ENCODE assay signal across 8 cellular contexts in genomic region chr1:45014403-45015028, GRCh38. TPM values are rescaled to one million over a fixed set of nuclear protein-coding genes. Genes with fewer than 3 reads are reported as not detected.
DNase-seq lines count a peak whose midpoint lies in the region; ATAC-seq and TF ChIP-seq lines count a peak whose summit lies in the region.

No MANE protein-coding gene starts in this region.

- intact Hi-C loops in A673 (cut with micrococcal nuclease; ENCODE audit: unreplicated experiment): loop anchor here (1.0 to 10.0 kb wide), 6 partner anchors 190 to 560 kb away; partner anchors contain the start of genes BEST4, RNU5D-1 and ZSWIM5

- H3K4me3 ChIP-seq in A673 (ENCODE audit: low read depth, low read length, poor library complexity, severe bottlenecking): no peak overlapping the region
- H3K4me3 ChIP-seq in GM23338: no peak overlapping the region

- H3K27me3 ChIP-seq in A673 (replicated peaks; ENCODE audit: insufficient read depth, low read depth, low read length, poor library complexity) (no peaks in the 10 kb centered on the region), GM23338 (ENCODE audit: insufficient read depth) (no peaks in the 10 kb centered on the region)

- H3F3A ChIP-seq in GM23338 (replicated peaks; ENCODE audit: low read depth): no peaks in the 10 kb centered on the region

- no peak overlapping the region for H3K27ac Mint-ChIP-seq in GM23338
- H3K27ac Mint-ChIP-seq in central memory CD8-positive, alpha-beta T cell (ENCODE audit: low read depth): peak overlapping the region; percentile 78

- peaks cover 29% of the 10 kb centered on the region for H3K4me1 Mint-ChIP-seq in GM23338
- peaks cover 54% of the 10 kb centered on the region for H3K4me1 Mint-ChIP-seq in central memory CD8-positive, alpha-beta T cell

- H3K79me2 ChIP-seq in GM23338 (replicated peaks; ENCODE audit: insufficient read depth): peaks cover 12% of the 10 kb centered on the region

- ATAC-seq in GM23338: peak; percentile 14
- ATAC-seq in central memory CD8-positive, alpha-beta T cell (replicated peaks; ENCODE audit: extremely low read depth, poor library complexity, severe bottlenecking): no peak
- ATAC-seq in HG03354 (IDR thresholded peaks at IDR 0.05; ENCODE audit: poor library complexity, severe bottlenecking, unreplicated experiment): no peak

- no peaks in the 10 kb centered on the region for H4K20me1 ChIP-seq in GM23338 (replicated peaks; ENCODE audit: insufficient read depth)

- H3K27ac ChIP-seq in A673 (ENCODE audit: low read depth, low read length, poor library complexity, severe bottlenecking) (no peak overlapping the region), GM23338 (ENCODE audit: low read depth) (no peak overlapping the region)

- no peaks in the 10 kb centered on the region for H3K9me3 ChIP-seq in A673 (ENCODE audit: low read depth, low read length, poor library complexity, severe bottlenecking)

- no TSS peak for BruUV-seq in A673 (replicated peaks; lab: Mats Ljungman, UMichigan)

- no peaks in the 10 kb centered on the region for H3K9me2 ChIP-seq in GM23338 (ENCODE audit: insufficient read depth)

- no peak overlapping the region for H2AFZ ChIP-seq in GM23338

- H3K36me3 ChIP-seq in A673 (ENCODE audit: insufficient read depth, low read length, poor library complexity, severe bottlenecking) (peaks cover 5% of the 10 kb centered on the region), GM23338 (ENCODE audit: insufficient read depth) (no peaks in the 10 kb centered on the region)

- H3K9me3 Mint-ChIP-seq in GM23338: no peaks in the 10 kb centered on the region
- no peaks in the 10 kb centered on the region for H3K9me3 Mint-ChIP-seq in central memory CD8-positive, alpha-beta T cell

- peaks cover 10% of the 10 kb centered on the region for H3K36me3 Mint-ChIP-seq in GM23338 (ENCODE audit: low read depth)
- H3K36me3 Mint-ChIP-seq in central memory CD8-positive, alpha-beta T cell (ENCODE audit: insufficient read depth): peaks cover 13% of the 10 kb centered on the region

- H3K4me2 ChIP-seq in GM23338: no peak overlapping the region

- CTCF ChIA-PET in A673 (lab: Charles Lee): interaction anchor here (0.5 to 1.6 kb wide), 8 partner anchors 220 to 1032 kb away, joined by 3 to 9 read pairs (median 5); partner anchors contain the start of genes MUTYH and TOE1

- DNase-seq in A673 (ENCODE audit: low spot score): peak; percentile 81
- peak; percentile 91 for DNase-seq in GM23338 (ENCODE audit: low spot score)
- DNase-seq in NCI-H345 treated with DMSO at 0.1 percent for 48 hours (lab: John Stamatoyannopoulos, UW; ENCODE audit: unreplicated experiment): peak; percentile 54
- DNase-seq in activated CD4-positive, CD25-positive, alpha-beta regulatory T cell treated with anti-CD3 and anti-CD28 coated beads, Interleukin-2, amount 50 U/mL, for 72 hours: peak; percentile 76
- peak; percentile 71 to 74 for DNase-seq in central memory CD8-positive, alpha-beta T cell (ENCODE audit: low spot score in 2 of 2)
- peak; percentile 93 for DNase-seq in left kidney (ENCODE audit: low read depth, low spot score)
- DNase-seq in stimulated activated CD4-positive, alpha-beta T cell treated with anti-CD3 and anti-CD28 coated beads, Interleukin-2, amount 100 ng/mL, for 48 hours: peak; percentile 72 to 74

- TF ChIP-seq CTCF in A673 (conservative IDR thresholded peaks at IDR 0.05; ENCODE audit: low read depth, low read length) (peak; percentile 91), GM23338 (conservative IDR thresholded peaks at IDR 0.05; ENCODE audit: low read depth in 2 of 2) (peak; percentile 84 to 94)

- POLR2A ChIA-PET in A673 (lab: Charles Lee; ENCODE audit: low non-redundant PET): no interaction called here

- peaks cover 16% of the 10 kb centered on the region for H3K27me3 Mint-ChIP-seq in GM23338 (ENCODE audit: insufficient read depth, low read depth, poor library complexity)
- H3K27me3 Mint-ChIP-seq in central memory CD8-positive, alpha-beta T cell: no peaks in the 10 kb centered on the region

- H3K4me3 Mint-ChIP-seq in GM23338: peak overlapping the region; percentile 57; the same call in 2 of the 3 replicates
- H3K4me3 Mint-ChIP-seq in central memory CD8-positive, alpha-beta T cell: peak overlapping the region; percentile 21

- peaks cover 10% of the 10 kb centered on the region for H3K4me1 ChIP-seq in A673 (ENCODE audit: insufficient read depth, low read length, poor library complexity, severe bottlenecking)
- peaks cover 12% of the 10 kb centered on the region for H3K4me1 ChIP-seq in GM23338 (ENCODE audit: insufficient read depth)

TF ChIP-seq in GM23338, 12 proteins besides CTCF, POLR2A, EP300 and RAD21 (continues in another document):
- TF ChIP-seq JUNB (IDR thresholded peaks at IDR 0.05; ENCODE audit: unreplicated experiment) (no peak), ZNF114 (CRISPR knock-in tag; IDR thresholded peaks at IDR 0.05) (no peak), ZNF331 (CRISPR knock-in tag; IDR thresholded peaks at IDR 0.05; ENCODE audit: low read depth) (no peak), STAT1 (IDR thresholded peaks at IDR 0.05; ENCODE audit: unreplicated experiment) (no peak), CREB1 (CRISPR knock-in tag; IDR thresholded peaks at IDR 0.05; ENCODE audit: low read depth) (no peak)
- TF ChIP-seq, protein P1, sequence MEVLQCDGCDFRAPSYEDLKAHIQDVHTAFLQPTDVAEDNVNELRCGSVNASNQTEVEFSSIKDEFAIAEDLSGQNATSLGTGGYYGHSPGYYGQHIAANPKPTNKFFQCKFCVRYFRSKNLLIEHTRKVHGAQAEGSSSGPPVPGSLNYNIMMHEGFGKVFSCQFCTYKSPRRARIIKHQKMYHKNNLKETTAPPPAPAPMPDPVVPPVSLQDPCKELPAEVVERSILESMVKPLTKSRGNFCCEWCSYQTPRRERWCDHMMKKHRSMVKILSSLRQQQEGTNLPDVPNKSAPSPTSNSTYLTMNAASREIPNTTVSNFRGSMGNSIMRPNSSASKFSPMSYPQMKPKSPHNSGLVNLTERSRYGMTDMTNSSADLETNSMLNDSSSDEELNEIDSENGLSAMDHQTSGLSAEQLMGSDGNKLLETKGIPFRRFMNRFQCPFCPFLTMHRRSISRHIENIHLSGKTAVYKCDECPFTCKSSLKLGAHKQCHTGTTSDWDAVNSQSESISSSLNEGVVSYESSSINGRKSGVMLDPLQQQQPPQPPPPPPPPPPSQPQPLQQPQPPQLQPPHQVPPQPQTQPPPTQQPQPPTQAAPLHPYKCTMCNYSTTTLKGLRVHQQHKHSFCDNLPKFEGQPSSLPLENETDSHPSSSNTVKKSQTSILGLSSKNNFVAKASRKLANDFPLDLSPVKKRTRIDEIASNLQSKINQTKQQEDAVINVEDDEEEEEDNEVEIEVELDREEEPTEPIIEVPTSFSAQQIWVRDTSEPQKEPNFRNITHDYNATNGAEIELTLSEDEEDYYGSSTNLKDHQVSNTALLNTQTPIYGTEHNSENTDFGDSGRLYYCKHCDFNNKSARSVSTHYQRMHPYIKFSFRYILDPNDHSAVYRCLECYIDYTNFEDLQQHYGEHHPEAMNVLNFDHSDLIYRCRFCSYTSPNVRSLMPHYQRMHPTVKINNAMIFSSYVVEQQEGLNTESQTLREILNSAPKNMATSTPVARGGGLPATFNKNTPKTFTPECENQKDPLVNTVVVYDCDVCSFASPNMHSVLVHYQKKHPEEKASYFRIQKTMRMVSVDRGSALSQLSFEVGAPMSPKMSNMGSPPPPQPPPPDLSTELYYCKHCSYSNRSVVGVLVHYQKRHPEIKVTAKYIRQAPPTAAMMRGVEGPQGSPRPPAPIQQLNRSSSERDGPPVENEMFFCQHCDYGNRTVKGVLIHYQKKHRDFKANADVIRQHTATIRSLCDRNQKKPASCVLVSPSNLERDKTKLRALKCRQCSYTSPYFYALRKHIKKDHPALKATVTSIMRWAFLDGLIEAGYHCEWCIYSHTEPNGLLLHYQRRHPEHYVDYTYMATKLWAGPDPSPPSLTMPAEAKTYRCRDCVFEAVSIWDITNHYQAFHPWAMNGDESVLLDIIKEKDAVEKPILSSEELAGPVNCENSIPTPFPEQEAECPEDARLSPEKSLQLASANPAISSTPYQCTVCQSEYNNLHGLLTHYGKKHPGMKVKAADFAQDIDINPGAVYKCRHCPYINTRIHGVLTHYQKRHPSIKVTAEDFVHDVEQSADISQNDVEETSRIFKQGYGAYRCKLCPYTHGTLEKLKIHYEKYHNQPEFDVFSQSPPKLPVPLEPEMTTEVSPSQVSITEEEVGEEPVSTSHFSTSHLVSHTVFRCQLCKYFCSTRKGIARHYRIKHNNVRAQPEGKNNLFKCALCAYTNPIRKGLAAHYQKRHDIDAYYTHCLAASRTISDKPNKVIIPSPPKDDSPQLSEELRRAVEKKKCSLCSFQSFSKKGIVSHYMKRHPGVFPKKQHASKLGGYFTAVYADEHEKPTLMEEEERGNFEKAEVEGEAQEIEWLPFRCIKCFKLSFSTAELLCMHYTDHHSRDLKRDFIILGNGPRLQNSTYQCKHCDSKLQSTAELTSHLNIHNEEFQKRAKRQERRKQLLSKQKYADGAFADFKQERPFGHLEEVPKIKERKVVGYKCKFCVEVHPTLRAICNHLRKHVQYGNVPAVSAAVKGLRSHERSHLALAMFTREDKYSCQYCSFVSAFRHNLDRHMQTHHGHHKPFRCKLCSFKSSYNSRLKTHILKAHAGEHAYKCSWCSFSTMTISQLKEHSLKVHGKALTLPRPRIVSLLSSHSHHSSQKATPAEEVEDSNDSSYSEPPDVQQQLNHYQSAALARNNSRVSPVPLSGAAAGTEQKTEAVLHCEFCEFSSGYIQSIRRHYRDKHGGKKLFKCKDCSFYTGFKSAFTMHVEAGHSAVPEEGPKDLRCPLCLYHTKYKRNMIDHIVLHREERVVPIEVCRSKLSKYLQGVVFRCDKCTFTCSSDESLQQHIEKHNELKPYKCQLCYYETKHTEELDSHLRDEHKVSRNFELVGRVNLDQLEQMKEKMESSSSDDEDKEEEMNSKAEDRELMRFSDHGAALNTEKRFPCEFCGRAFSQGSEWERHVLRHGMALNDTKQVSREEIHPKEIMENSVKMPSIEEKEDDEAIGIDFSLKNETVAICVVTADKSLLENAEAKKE (CRISPR knock-in tag; IDR thresholded peaks at IDR 0.05): no peak

RNA-seq across cellular contexts. Expression of gene UROD, which starts 2.5 kb away (rescaled TPM):
- 85.8 and 89.3 TPM in 2 replicates for total RNA-seq in A673 (2021)
- 82.4 and 90.9 TPM in 2 replicates for total RNA-seq in GM23338 (2014; rRNA removed; shearing (Covaris generic))
- 106 and 108 TPM in 2 replicates for polyA plus RNA-seq in GM23338 (2016; fragmentation: Nextera tagmentation; extraction: Ambion mirVana)

RNA-seq across cellular contexts. Expression of gene HECTD3, which starts 3.4 kb away (rescaled TPM):
- 29.2 and 29.5 TPM in 2 replicates for total RNA-seq in A673 (2021)
- 31.0 and 31.4 TPM in 2 replicates for total RNA-seq in GM23338 (2014; rRNA removed; shearing (Covaris generic))
- 13.1 and 16.6 TPM in 2 replicates for polyA plus RNA-seq in GM23338 (2016; fragmentation: Nextera tagmentation; extraction: Ambion mirVana)

RNA-seq across cellular contexts. Expression of gene EIF2B3, which starts 28.1 kb away (rescaled TPM):
- 44.1 and 52.3 TPM in 2 replicates for total RNA-seq in A673 (2021)
- 30.3 and 36.4 TPM in 2 replicates for total RNA-seq in GM23338 (2014; rRNA removed; shearing (Covaris generic))
- 28.6 and 31.9 TPM in 2 replicates for polyA plus RNA-seq in GM23338 (2016; fragmentation: Nextera tagmentation; extraction: Ambion mirVana)
